Comparison of ENCODE assay signal across 9 cellular contexts in genomic region chr3:195689181-195690070, GRCh38. TPM values are rescaled to one million over a fixed set of nuclear protein-coding genes. Genes with fewer than 3 reads are reported as not detected.
A peak's percentile ranks its signal among the peaks of the same experiment; 100 is the strongest.
DNase-seq lines count a peak whose midpoint lies in the region; ATAC-seq and TF ChIP-seq lines count a peak whose summit lies in the region.
"Not testable (repeated sequence)": the region's sequence is repeated elsewhere in the genome, so short reads cannot be mapped to it uniquely, and the experiment has no call there.
"Had no signal": no experiment of that assay in that cellular context is flagged by ENCODE, and none has a peak within 500 bp of the region (broad histone marks: within the 10 kb centered on the region; RNA-seq: fewer than 3 reads in every experiment).

No MANE protein-coding gene starts in this region.

- H3K36me3 ChIP-seq in NT2/D1 (ENCODE audit: insufficient read depth, insufficient read length, low read length) (peaks cover 69% of the 10 kb centered on the region), liver (ENCODE audit: control insufficient read depth in 4 of 4, insufficient read depth in 3 of 4, low read depth in 1 of 4, low read length in 3 of 4) (peaks cover 12 to 23% (median 14%) of the 10 kb centered on the region in 4 donors)

- not testable (repeated sequence) for TF ChIP-seq CTCF in dorsolateral prefrontal cortex (IDR thresholded peaks at IDR 0.05 in 54 of 56, conservative IDR thresholded peaks at IDR 0.05 in 2 of 56; ENCODE audit: low read depth in 1 of 56, partially characterized antibody in 56 of 56); liver (IDR thresholded peaks at IDR 0.05; ENCODE audit: low read depth, low read length, missing input control); omental fat pad (IDR thresholded peaks at IDR 0.05)

- not testable (repeated sequence) for H3K27me3 ChIP-seq in NT2/D1 (ENCODE audit: insufficient read depth, insufficient read length); dorsolateral prefrontal cortex; liver (ENCODE audit: control insufficient read depth in 4 of 4, insufficient read depth in 4 of 4, low read length in 3 of 4)

- WGBS in liver, result 78% methylated on average over 21 of the region's 21 CpGs

- not testable (repeated sequence) for TF ChIP-seq RAD21 in liver (IDR thresholded peaks at IDR 0.05)

- not testable (repeated sequence) for H3K9me3 Mint-ChIP-seq in activated T-helper 2 cell treated with anti-CD3 and anti-CD28 coated beads, Interferon-gamma antibody, Interleukin-2, Interleukin-4, amounts not matched to agents 10 μg/mL and 5 μg/mL and 100 μg/mL, durations not matched to agents 14 hours and 24 hours and 36 hours; stimulated activated effector memory CD8-positive, alpha-beta T cell treated with anti-CD3 and anti-CD28 coated beads, Interleukin-12 subunit alpha, Interleukin-12 subunit beta, amount 100 ng/mL, for 72 hours

- H3K36me3 Mint-ChIP-seq in activated T-helper 2 cell treated with anti-CD3 and anti-CD28 coated beads, Interferon-gamma antibody, Interleukin-2, Interleukin-4, amounts not matched to agents 10 μg/mL and 5 μg/mL and 100 μg/mL, durations not matched to agents 14 hours and 24 hours and 36 hours (ENCODE audit: low read depth), result peaks cover 83% of the 10 kb centered on the region
- H3K36me3 Mint-ChIP-seq in stimulated activated effector memory CD8-positive, alpha-beta T cell treated with anti-CD3 and anti-CD28 coated beads, Interleukin-12 subunit alpha, Interleukin-12 subunit beta, amount 100 ng/mL, for 72 hours, result peaks cover 91% of the 10 kb centered on the region

- H3K9ac ChIP-seq in NT2/D1 (ENCODE audit: insufficient read length, low read depth), result peak overlapping the region; percentile 12
- not testable (repeated sequence) for H3K9ac ChIP-seq in liver (ENCODE audit: low read depth in 1 of 2, low read length in 2 of 2)

- H3K27ac ChIP-seq in dorsolateral prefrontal cortex (peak overlapping the region in 19 of 59 donors; percentile 0 to 73 (median 46)), liver (ENCODE audit: low read depth in 1 of 2, low read length in 2 of 2) (peak overlapping the region in 1 of 2 donors; percentile 57)

- H3K27me3 Mint-ChIP-seq in activated T-helper 2 cell treated with anti-CD3 and anti-CD28 coated beads, Interferon-gamma antibody, Interleukin-2, Interleukin-4, amounts not matched to agents 10 μg/mL and 5 μg/mL and 100 μg/mL, durations not matched to agents 14 hours and 24 hours and 36 hours (ENCODE audit: low read depth), result not testable (repeated sequence)

- not testable (repeated sequence) for H3K4me3 Mint-ChIP-seq in activated T-helper 2 cell treated with anti-CD3 and anti-CD28 coated beads, Interferon-gamma antibody, Interleukin-2, Interleukin-4, amounts not matched to agents 10 μg/mL and 5 μg/mL and 100 μg/mL, durations not matched to agents 14 hours and 24 hours and 36 hours (ENCODE audit: low read depth); stimulated activated effector memory CD8-positive, alpha-beta T cell treated with anti-CD3 and anti-CD28 coated beads, Interleukin-12 subunit alpha, Interleukin-12 subunit beta, amount 100 ng/mL, for 72 hours

- not testable (repeated sequence) for H3K4me1 ChIP-seq in NT2/D1 (ENCODE audit: insufficient read depth, insufficient read length); liver (ENCODE audit: control insufficient read depth in 4 of 4, insufficient read depth in 4 of 4, low read length in 3 of 4)

- H3K4me3 ChIP-seq in NT2/D1 (ENCODE audit: insufficient read length, low read depth); dorsolateral prefrontal cortex; liver (ENCODE audit: low read depth in 1 of 3, low read length in 3 of 3): not testable (repeated sequence)

- H3K9me3 ChIP-seq in NT2/D1 (ENCODE audit: insufficient read depth, low read length); liver (ENCODE audit: control insufficient read depth in 4 of 4, low read length in 3 of 4): not testable (repeated sequence)

- intact Hi-C loops in activated T-helper 2 cell treated with anti-CD3 and anti-CD28 coated beads, Interferon-gamma antibody, Interleukin-2, Interleukin-4, amounts not matched to agents 10 μg/mL and 5 μg/mL and 100 μg/mL, durations not matched to agents 14 hours and 24 hours and 36 hours (cut with micrococcal nuclease), result loop anchor here (10.0 kb wide), 1 partner anchor 495 kb away; no protein-coding TSS in a partner anchor
- intact Hi-C loops in dorsolateral prefrontal cortex (cut with DNase I); left cardiac atrium (cut with DNase I): not testable (repeated sequence)

- H3K27ac Mint-ChIP-seq in activated T-helper 2 cell treated with anti-CD3 and anti-CD28 coated beads, Interferon-gamma antibody, Interleukin-2, Interleukin-4, amounts not matched to agents 10 μg/mL and 5 μg/mL and 100 μg/mL, durations not matched to agents 14 hours and 24 hours and 36 hours, result peak overlapping the region; percentile 86
- H3K27ac Mint-ChIP-seq in stimulated activated effector memory CD8-positive, alpha-beta T cell treated with anti-CD3 and anti-CD28 coated beads, Interleukin-12 subunit alpha, Interleukin-12 subunit beta, amount 100 ng/mL, for 72 hours, result peak overlapping the region; percentile 87

- DNase-seq in NT2/D1 (ENCODE audit: low read depth, low spot score); activated T-helper 2 cell treated with anti-CD3 and anti-CD28 coated beads, Interferon-gamma antibody, Interleukin-2, Interleukin-4, amounts not matched to agents 10 μg/mL and 5 μg/mL and 100 μg/mL, durations not matched to agents 14 hours and 24 hours and 36 hours (ENCODE audit: low spot score); left cardiac atrium; omental fat pad (ENCODE audit: low spot score); stimulated activated effector memory CD8-positive, alpha-beta T cell treated with anti-CD3 and anti-CD28 coated beads, Interleukin-12 subunit alpha, Interleukin-12 subunit beta, amount 100 ng/mL, for 72 hours (ENCODE audit: low spot score in 2 of 2): not testable (repeated sequence)
- peak in 8 of 10 donors; percentile 52 to 86 (median 72) for DNase-seq in dorsolateral prefrontal cortex

- peaks cover 48% of the 10 kb centered on the region for H3K4me1 Mint-ChIP-seq in activated T-helper 2 cell treated with anti-CD3 and anti-CD28 coated beads, Interferon-gamma antibody, Interleukin-2, Interleukin-4, amounts not matched to agents 10 μg/mL and 5 μg/mL and 100 μg/mL, durations not matched to agents 14 hours and 24 hours and 36 hours (ENCODE audit: low read depth)
- H3K4me1 Mint-ChIP-seq in stimulated activated effector memory CD8-positive, alpha-beta T cell treated with anti-CD3 and anti-CD28 coated beads, Interleukin-12 subunit alpha, Interleukin-12 subunit beta, amount 100 ng/mL, for 72 hours, result peaks cover 61% of the 10 kb centered on the region

- ATAC-seq in left cardiac atrium, result peak; percentile 32 to 40
- peak; percentile 21 for ATAC-seq in omental fat pad (ENCODE audit: low FRiP score)
- ATAC-seq in stimulated activated effector memory CD8-positive, alpha-beta T cell treated with anti-CD3 and anti-CD28 coated beads, Interleukin-12 subunit alpha, Interleukin-12 subunit beta, amount 100 ng/mL, for 72 hours, result not testable (repeated sequence)

TF ChIP-seq in liver, 16 proteins besides CTCF, POLR2A, EP300 and RAD21:
- peak; percentile 49 to 59 for TF ChIP-seq HNF4A (conservative IDR thresholded peaks at IDR 0.05)
TF ChIP-seq in liver: peak in this region for 1; not testable (repeated sequence) for 15.

RNA-seq across cellular contexts. Expression of gene MUC20, which starts 31.4 kb away (rescaled TPM):
- 3.9 and 5.0 TPM in 2 replicates for total RNA-seq in activated T-helper 2 cell treated with anti-CD3 and anti-CD28 coated beads, Interferon-gamma antibody, Interleukin-2, Interleukin-4, amounts not matched to agents 10 μg/mL and 5 μg/mL and 100 μg/mL, durations not matched to agents 14 hours and 24 hours and 36 hours
- total RNA-seq in dorsolateral prefrontal cortex (10 to 100 TPM in 117 of 120 experiments, 1 to 10 TPM in 3; 9.3 to 86.7 (median 27.6) TPM), left cardiac atrium (1 to 10 TPM; 1.8 to 4.7 TPM), liver (1 to 10 TPM; 1.1 to 9.7 TPM), omental fat pad (1 to 10 TPM; 1.3 to 8.7 (median 6.2) TPM)
- polyA plus RNA-seq in liver, result 1 to 10 TPM; 6.0 to 9.3 TPM
- total RNA-seq: GM23338, LHCN-M2 had no signal
